In genomic region chr1:201348211-201348566, GRCh38 we compare ENCODE assay signal across 8 cellular contexts. TPM values are rescaled to one million over a fixed set of nuclear protein-coding genes. Genes with fewer than 3 reads are reported as not detected.
A peak's percentile ranks its signal among the peaks of the same experiment; 100 is the strongest.
DNase-seq lines count a peak whose midpoint lies in the region; ATAC-seq, FAIRE-seq and TF ChIP-seq lines count a peak whose summit lies in the region.

No MANE protein-coding gene starts in this region.

- in situ Hi-C loops in astrocyte of the spinal cord (cut with HindIII; ENCODE audit: low sequenced_read_pairs): no loop called here

- FAIRE-seq in H54 (lab: Jason Lieb, UNC): no peak
- peak; percentile 57 for FAIRE-seq in keratinocyte (lab: Jason Lieb, UNC)

- TF ChIP-seq CTCF in astrocyte of the spinal cord (IDR thresholded peaks at IDR 0.05; ENCODE audit: low read depth, low read length) (peak; percentile 79), keratinocyte (optimal IDR thresholded peaks at IDR 0.05 in 1 of 3, IDR thresholded peaks at IDR 0.05 in 1 of 3, conservative IDR thresholded peaks at IDR 0.05 in 1 of 3; ENCODE audit: extremely low read depth in 1 of 3, insufficient read depth in 2 of 3, low read length in 3 of 3) (peak; percentile 85 to 90 (median 87)), suprapubic skin (IDR thresholded peaks at IDR 0.05) (peak; percentile 19 to 51)

- H3K27me3 ChIP-seq in keratinocyte (ENCODE audit: control insufficient read depth, extremely low read depth, insufficient read depth, low read length): no peaks in the 10 kb centered on the region
- H3K27me3 ChIP-seq in suprapubic skin: no peaks in the 10 kb centered on the region

- no peak overlapping the region for H3K27ac ChIP-seq in keratinocyte (ENCODE audit: control insufficient read depth, insufficient read depth, low read length)
- no peak overlapping the region for H3K27ac ChIP-seq in suprapubic skin

- H3K36me3 Mint-ChIP-seq in effector memory CD8-positive, alpha-beta T cell (ENCODE audit: insufficient read depth): no peaks in the 10 kb centered on the region

- H3K36me3 ChIP-seq in keratinocyte (ENCODE audit: control insufficient read depth in 2 of 2, extremely low read depth in 1 of 2, insufficient read depth in 2 of 2, low read length in 2 of 2) (no peaks in the 10 kb centered on the region), suprapubic skin (no peaks in the 10 kb centered on the region)

- WGBS in suprapubic skin: 19% methylated on average over 6 of the region's 6 CpGs

- dilution Hi-C loops in keratinocyte (cut with MboI; ENCODE audit: extremely low pct_ligation_motif_present, low sequenced_read_pairs): no loop called here

- peaks cover 32 to 33% of the 10 kb centered on the region in 2 donors for H3K27me3 Mint-ChIP-seq in effector memory CD8-positive, alpha-beta T cell

- no peak overlapping the region for H3K9ac ChIP-seq in keratinocyte (ENCODE audit: control insufficient read depth, extremely low read depth, insufficient read depth, low read length)

- H4K20me1 ChIP-seq in keratinocyte (ENCODE audit: control insufficient read depth, extremely low read depth, insufficient read depth, low read length): no peaks in the 10 kb centered on the region

- peaks cover 40% of the 10 kb centered on the region for H3K4me1 ChIP-seq in keratinocyte (ENCODE audit: control insufficient read depth, extremely low read depth, insufficient read depth, low read length)
- peaks cover 41% of the 10 kb centered on the region for H3K4me1 ChIP-seq in suprapubic skin

- no peaks in the 10 kb centered on the region for H3K9me3 ChIP-seq in keratinocyte (ENCODE audit: control insufficient read depth, low read depth, low read length)
- no peaks in the 10 kb centered on the region for H3K9me3 ChIP-seq in suprapubic skin

- no peak for ATAC-seq in effector memory CD8-positive, alpha-beta T cell (replicated peaks)

- no peaks in the 10 kb centered on the region for H3K9me1 ChIP-seq in keratinocyte (ENCODE audit: control insufficient read depth, extremely low read depth, insufficient read depth, low read length)

- no peak overlapping the region for H3K4me3 Mint-ChIP-seq in effector memory CD8-positive, alpha-beta T cell

- H3K4me1 Mint-ChIP-seq in effector memory CD8-positive, alpha-beta T cell (ENCODE audit: low read depth in 2 of 2): no peaks in the 10 kb centered on the region

- peak; percentile 37 for DNase-seq in COLO668 (lab: John Stamatoyannopoulos, UW; ENCODE audit: unreplicated experiment)
- peak; percentile 88 for DNase-seq in H54 (ENCODE audit: insufficient read length, low spot score)
- DNase-seq in NCI-H524 (lab: John Stamatoyannopoulos, UW): peak; percentile 50 to 71
- DNase-seq in astrocyte of the spinal cord (ENCODE audit: low read depth, low spot score): peak; percentile 45
- DNase-seq in keratinocyte (ENCODE audit: low read depth, low spot score): no peak
- peak in 1 of 2 donors; percentile 59 for DNase-seq in suprapubic skin (ENCODE audit: low spot score in 2 of 2)
- no peak for DNase-seq in NCI-H2029 (lab: John Stamatoyannopoulos, UW)
- no peak for DNase-seq in effector memory CD8-positive, alpha-beta T cell

- no peak overlapping the region for H3K4me2 ChIP-seq in keratinocyte (ENCODE audit: control insufficient read depth, extremely low read depth, insufficient read depth, low read depth, low read length)

- H3K79me2 ChIP-seq in keratinocyte (ENCODE audit: control insufficient read depth, insufficient read depth, low read length): no peaks in the 10 kb centered on the region

- H3K9me3 Mint-ChIP-seq in effector memory CD8-positive, alpha-beta T cell: no peaks in the 10 kb centered on the region

- no peak overlapping the region for H3K27ac Mint-ChIP-seq in effector memory CD8-positive, alpha-beta T cell

- TF ChIP-seq EP300 in suprapubic skin (IDR thresholded peaks at IDR 0.05): no peak

- no peak overlapping the region for H2AFZ ChIP-seq in keratinocyte (ENCODE audit: control insufficient read depth, low read length)

- TF ChIP-seq POLR2A in H54 (IDR thresholded peaks at IDR 0.05; ENCODE audit: low read depth, low read length) (no peak), suprapubic skin (IDR thresholded peaks at IDR 0.05) (no peak)

- no peak overlapping the region for H3K4me3 ChIP-seq in astrocyte of the spinal cord (ENCODE audit: low read depth, low read length)
- no peak overlapping the region for H3K4me3 ChIP-seq in keratinocyte (ENCODE audit: control insufficient read depth in 2 of 3, extremely low read depth in 1 of 3, insufficient read depth in 2 of 3, low read depth in 1 of 3, low read length in 3 of 3)
- no peak overlapping the region for H3K4me3 ChIP-seq in suprapubic skin

RNA-seq across cellular contexts. Expression of gene TNNT2, which starts 29.3 kb away (rescaled TPM):
- 0.61 to 2.3 TPM (median 1.4 TPM) in 3 replicates for polyA plus RNA-seq in keratinocyte
- polyA plus RNA-seq in keratinocyte (2011; ENCODE audit: low read depth): 36.2 TPM
- 0.43 and 0.45 TPM in 2 replicates for polyA plus RNA-seq in keratinocyte (2011; cell fraction: cytosol; rRNA removed)
- polyA plus RNA-seq in keratinocyte (2011; cell fraction: nucleus; rRNA removed): 9.6 and 9.8 TPM in 2 replicates
- 1.1 and 26.4 TPM in 2 replicates for polyA plus RNA-seq in keratinocyte (2012; ENCODE audit: low replicate concordance)
- 0.59 to 4.1 TPM (median 3.5 TPM) in 3 replicates for polyA minus RNA-seq in keratinocyte
- polyA minus RNA-seq in keratinocyte (2011; cell fraction: cytosol; rRNA and poly(A)+ RNA removed): not detected
- 5.7 and 8.5 TPM in 2 replicates for polyA minus RNA-seq in keratinocyte (2011; cell fraction: nucleus; rRNA and poly(A)+ RNA removed)
- 10 to 100 TPM in 3 of 4 donors, 1 to 10 TPM in 1; 7.9 to 54.6 (median 19.0) TPM for total RNA-seq in suprapubic skin

RNA-seq across cellular contexts. Expression of gene LAD1, which starts 50.9 kb away (rescaled TPM):
- 82.4 to 140 TPM (median 82.9 TPM) in 3 replicates for polyA plus RNA-seq in keratinocyte
- 248 TPM for polyA plus RNA-seq in keratinocyte (2011; ENCODE audit: low read depth)
- 83.9 and 126 TPM in 2 replicates for polyA plus RNA-seq in keratinocyte (2011; cell fraction: cytosol; rRNA removed)
- polyA plus RNA-seq in keratinocyte (2011; cell fraction: nucleus; rRNA removed): 92.0 and 120 TPM in 2 replicates
- 182 and 251 TPM in 2 replicates for polyA plus RNA-seq in keratinocyte (2012; ENCODE audit: low replicate concordance)
- 61.3 to 158 TPM (median 119 TPM) in 3 replicates for polyA minus RNA-seq in keratinocyte
- 119 TPM for polyA minus RNA-seq in keratinocyte (2011; cell fraction: cytosol; rRNA and poly(A)+ RNA removed)
- polyA minus RNA-seq in keratinocyte (2011; cell fraction: nucleus; rRNA and poly(A)+ RNA removed): 57.9 and 60.0 TPM in 2 replicates
- 100 to 1,000 TPM; 175 to 303 (median 218) TPM for total RNA-seq in suprapubic skin

Comparison
In these comparisons a context has a peak if more than half of its experiments do, and no peak if none do; other contexts are left out.
1. DNase-seq: peak in COLO668 (single experiment), H54 (single experiment), NCI-H524 (2 of 2) and astrocyte of the spinal cord (single experiment); none in keratinocyte (single experiment), NCI-H2029 (single experiment) and effector memory CD8-positive, alpha-beta T cell (0 of 3).
2. CTCF ChIP-seq: peak in every context shown above with its lines; median percentile 87 in keratinocyte; 79 in astrocyte of the spinal cord; 35 in suprapubic skin.